1 cellular context compared by ENCODE assay signal in genomic region chr22:42939941-42940653, GRCh38.
TF ChIP-seq lines count a peak whose summit lies in the region.

No MANE protein-coding gene starts in this region.

TF ChIP-seq in HEK293, 187 proteins besides CTCF, POLR2A, EP300 and RAD21 (continued from another document and continues in another):
- TF ChIP-seq, protein P1, sequence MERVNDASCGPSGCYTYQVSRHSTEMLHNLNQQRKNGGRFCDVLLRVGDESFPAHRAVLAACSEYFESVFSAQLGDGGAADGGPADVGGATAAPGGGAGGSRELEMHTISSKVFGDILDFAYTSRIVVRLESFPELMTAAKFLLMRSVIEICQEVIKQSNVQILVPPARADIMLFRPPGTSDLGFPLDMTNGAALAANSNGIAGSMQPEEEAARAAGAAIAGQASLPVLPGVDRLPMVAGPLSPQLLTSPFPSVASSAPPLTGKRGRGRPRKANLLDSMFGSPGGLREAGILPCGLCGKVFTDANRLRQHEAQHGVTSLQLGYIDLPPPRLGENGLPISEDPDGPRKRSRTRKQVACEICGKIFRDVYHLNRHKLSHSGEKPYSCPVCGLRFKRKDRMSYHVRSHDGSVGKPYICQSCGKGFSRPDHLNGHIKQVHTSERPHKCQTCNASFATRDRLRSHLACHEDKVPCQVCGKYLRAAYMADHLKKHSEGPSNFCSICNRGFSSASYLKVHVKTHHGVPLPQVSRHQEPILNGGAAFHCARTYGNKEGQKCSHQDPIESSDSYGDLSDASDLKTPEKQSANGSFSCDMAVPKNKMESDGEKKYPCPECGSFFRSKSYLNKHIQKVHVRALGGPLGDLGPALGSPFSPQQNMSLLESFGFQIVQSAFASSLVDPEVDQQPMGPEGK (tag by site-specific recombination; IDR thresholded peaks at IDR 0.05), result peak; percentile 62
- TF ChIP-seq ZBTB1 (tag by site-specific recombination; IDR thresholded peaks at IDR 0.05) (0 out of 2 replicates have a peak, but pooled peaks have one; percentile 47), GFI1B (tag by site-specific recombination; IDR thresholded peaks at IDR 0.05) (peak; percentile 32; the same call in 1 of the 2 replicates), ZNF248 (tag by site-specific recombination; IDR thresholded peaks at IDR 0.05) (no peak), ZNF24 (tag by site-specific recombination; IDR thresholded peaks at IDR 0.05) (peak; percentile 88), ZBTB17 (tag by site-specific recombination; IDR thresholded peaks at IDR 0.05) (peak; percentile 76), ZFP3 (tag by site-specific recombination; IDR thresholded peaks at IDR 0.05; ENCODE audit: low read depth) (no peak), ZNF664 (tag by site-specific recombination; IDR thresholded peaks at IDR 0.05) (0 out of 2 replicates have a peak, but pooled peaks have one; percentile 7), GLI2 (tag by site-specific recombination; IDR thresholded peaks at IDR 0.05; ENCODE audit: borderline replicate concordance, low read depth) (peak; percentile 54; the same call in 1 of the 2 replicates), ZNF398 (tag by site-specific recombination; IDR thresholded peaks at IDR 0.05) (0 out of 2 replicates have a peak, but pooled peaks have one; percentile 40), ZNF184 (tag by site-specific recombination; IDR thresholded peaks at IDR 0.05) (peak; percentile 58; the same call in 1 of the 2 replicates), ZSCAN23 (tag by site-specific recombination; IDR thresholded peaks at IDR 0.05) (peak; percentile 23; the same call in 1 of the 2 replicates), BCL11A (tag by site-specific recombination; IDR thresholded peaks at IDR 0.05; ENCODE audit: low read depth) (peak; percentile 43; the same call in 1 of the 2 replicates), SP7 (tag by site-specific recombination; IDR thresholded peaks at IDR 0.05) (peak; percentile 98), ZNF610 (tag by site-specific recombination; IDR thresholded peaks at IDR 0.05; ENCODE audit: borderline replicate concordance) (no peak), ZNF571 (tag by site-specific recombination; IDR thresholded peaks at IDR 0.05) (no peak), ZNF692 (tag by site-specific recombination; IDR thresholded peaks at IDR 0.05) (peak; percentile 50), PRDM1 (tag by site-specific recombination; IDR thresholded peaks at IDR 0.05) (peak; percentile 71), ZBTB11 (tag by site-specific recombination; conservative IDR thresholded peaks at IDR 0.05; ENCODE audit: low read depth) (no peak), ZNF10 (tag by site-specific recombination; IDR thresholded peaks at IDR 0.05) (no peak), ZEB2 (tag by site-specific recombination; IDR thresholded peaks at IDR 0.05) (peak; percentile 89), ZNF747 (tag by site-specific recombination; IDR thresholded peaks at IDR 0.05) (no peak), ZBTB20 (tag by site-specific recombination; IDR thresholded peaks at IDR 0.05) (no peak), INSM2 (tag by site-specific recombination; IDR thresholded peaks at IDR 0.05) (peak; percentile 46; the same call in 1 of the 2 replicates), KLF1 (tag by site-specific recombination; IDR thresholded peaks at IDR 0.05) (0 out of 2 replicates have a peak, but pooled peaks have one; percentile 21), OSR2 (tag by site-specific recombination; IDR thresholded peaks at IDR 0.05) (peak; percentile 95), ZFP69B (tag by site-specific recombination; IDR thresholded peaks at IDR 0.05) (peak; percentile 58; the same call in 1 of the 2 replicates), KLF8 (tag by site-specific recombination; IDR thresholded peaks at IDR 0.05) (peak; percentile 70), ZNF629 (tag by site-specific recombination; IDR thresholded peaks at IDR 0.05) (peak; percentile 89), ZNF600 (tag by site-specific recombination; IDR thresholded peaks at IDR 0.05) (peak; percentile 95), ZNF768 (tag by site-specific recombination; IDR thresholded peaks at IDR 0.05) (peak; percentile 42; the same call in 1 of the 2 replicates), TRIM28 (IDR thresholded peaks at IDR 0.05; ENCODE audit: borderline replicate concordance, low read length) (peak; percentile 64; the same call in 1 of the 2 replicates)
- TF ChIP-seq, protein P2, sequence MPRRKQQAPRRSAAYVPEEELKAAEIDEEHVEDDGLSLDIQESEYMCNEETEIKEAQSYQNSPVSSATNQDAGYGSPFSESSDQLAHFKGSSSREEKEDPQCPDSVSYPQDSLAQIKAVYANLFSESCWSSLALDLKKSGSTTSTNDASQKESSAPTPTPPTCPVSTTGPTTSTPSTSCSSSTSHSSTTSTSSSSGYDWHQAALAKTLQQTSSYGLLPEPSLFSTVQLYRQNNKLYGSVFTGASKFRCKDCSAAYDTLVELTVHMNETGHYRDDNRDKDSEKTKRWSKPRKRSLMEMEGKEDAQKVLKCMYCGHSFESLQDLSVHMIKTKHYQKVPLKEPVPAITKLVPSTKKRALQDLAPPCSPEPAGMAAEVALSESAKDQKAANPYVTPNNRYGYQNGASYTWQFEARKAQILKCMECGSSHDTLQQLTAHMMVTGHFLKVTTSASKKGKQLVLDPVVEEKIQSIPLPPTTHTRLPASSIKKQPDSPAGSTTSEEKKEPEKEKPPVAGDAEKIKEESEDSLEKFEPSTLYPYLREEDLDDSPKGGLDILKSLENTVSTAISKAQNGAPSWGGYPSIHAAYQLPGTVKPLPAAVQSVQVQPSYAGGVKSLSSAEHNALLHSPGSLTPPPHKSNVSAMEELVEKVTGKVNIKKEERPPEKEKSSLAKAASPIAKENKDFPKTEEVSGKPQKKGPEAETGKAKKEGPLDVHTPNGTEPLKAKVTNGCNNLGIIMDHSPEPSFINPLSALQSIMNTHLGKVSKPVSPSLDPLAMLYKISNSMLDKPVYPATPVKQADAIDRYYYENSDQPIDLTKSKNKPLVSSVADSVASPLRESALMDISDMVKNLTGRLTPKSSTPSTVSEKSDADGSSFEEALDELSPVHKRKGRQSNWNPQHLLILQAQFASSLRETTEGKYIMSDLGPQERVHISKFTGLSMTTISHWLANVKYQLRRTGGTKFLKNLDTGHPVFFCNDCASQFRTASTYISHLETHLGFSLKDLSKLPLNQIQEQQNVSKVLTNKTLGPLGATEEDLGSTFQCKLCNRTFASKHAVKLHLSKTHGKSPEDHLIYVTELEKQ (tag by site-specific recombination; IDR thresholded peaks at IDR 0.05; ENCODE audit: borderline replicate concordance), result peak; percentile 37; the same call in 1 of the 2 replicates
- TF ChIP-seq, protein P3, sequence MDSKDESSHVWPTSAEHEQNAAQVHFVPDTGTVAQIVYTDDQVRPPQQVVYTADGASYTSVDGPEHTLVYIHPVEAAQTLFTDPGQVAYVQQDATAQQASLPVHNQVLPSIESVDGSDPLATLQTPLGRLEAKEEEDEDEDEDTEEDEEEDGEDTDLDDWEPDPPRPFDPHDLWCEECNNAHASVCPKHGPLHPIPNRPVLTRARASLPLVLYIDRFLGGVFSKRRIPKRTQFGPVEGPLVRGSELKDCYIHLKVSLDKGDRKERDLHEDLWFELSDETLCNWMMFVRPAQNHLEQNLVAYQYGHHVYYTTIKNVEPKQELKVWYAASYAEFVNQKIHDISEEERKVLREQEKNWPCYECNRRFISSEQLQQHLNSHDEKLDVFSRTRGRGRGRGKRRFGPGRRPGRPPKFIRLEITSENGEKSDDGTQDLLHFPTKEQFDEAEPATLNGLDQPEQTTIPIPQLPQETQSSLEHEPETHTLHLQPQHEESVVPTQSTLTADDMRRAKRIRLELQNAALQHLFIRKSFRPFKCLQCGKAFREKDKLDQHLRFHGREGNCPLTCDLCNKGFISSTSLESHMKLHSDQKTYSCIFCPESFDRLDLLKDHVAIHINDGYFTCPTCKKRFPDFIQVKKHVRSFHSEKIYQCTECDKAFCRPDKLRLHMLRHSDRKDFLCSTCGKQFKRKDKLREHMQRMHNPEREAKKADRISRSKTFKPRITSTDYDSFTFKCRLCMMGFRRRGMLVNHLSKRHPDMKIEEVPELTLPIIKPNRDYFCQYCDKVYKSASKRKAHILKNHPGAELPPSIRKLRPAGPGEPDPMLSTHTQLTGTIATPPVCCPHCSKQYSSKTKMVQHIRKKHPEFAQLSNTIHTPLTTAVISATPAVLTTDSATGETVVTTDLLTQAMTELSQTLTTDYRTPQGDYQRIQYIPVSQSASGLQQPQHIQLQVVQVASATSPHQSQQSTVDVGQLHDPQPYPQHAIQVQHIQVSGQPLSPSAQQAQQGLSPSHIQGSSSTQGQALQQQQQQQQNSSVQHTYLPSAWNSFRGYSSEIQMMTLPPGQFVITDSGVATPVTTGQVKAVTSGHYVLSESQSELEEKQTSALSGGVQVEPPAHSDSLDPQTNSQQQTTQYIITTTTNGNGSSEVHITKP (tag by site-specific recombination; IDR thresholded peaks at IDR 0.05), result peak; percentile 64
- TF ChIP-seq, protein P4, sequence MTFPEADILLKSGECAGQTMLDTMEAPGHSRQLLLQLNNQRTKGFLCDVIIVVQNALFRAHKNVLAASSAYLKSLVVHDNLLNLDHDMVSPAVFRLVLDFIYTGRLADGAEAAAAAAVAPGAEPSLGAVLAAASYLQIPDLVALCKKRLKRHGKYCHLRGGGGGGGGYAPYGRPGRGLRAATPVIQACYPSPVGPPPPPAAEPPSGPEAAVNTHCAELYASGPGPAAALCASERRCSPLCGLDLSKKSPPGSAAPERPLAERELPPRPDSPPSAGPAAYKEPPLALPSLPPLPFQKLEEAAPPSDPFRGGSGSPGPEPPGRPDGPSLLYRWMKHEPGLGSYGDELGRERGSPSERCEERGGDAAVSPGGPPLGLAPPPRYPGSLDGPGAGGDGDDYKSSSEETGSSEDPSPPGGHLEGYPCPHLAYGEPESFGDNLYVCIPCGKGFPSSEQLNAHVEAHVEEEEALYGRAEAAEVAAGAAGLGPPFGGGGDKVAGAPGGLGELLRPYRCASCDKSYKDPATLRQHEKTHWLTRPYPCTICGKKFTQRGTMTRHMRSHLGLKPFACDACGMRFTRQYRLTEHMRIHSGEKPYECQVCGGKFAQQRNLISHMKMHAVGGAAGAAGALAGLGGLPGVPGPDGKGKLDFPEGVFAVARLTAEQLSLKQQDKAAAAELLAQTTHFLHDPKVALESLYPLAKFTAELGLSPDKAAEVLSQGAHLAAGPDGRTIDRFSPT (tag by site-specific recombination; IDR thresholded peaks at IDR 0.05), result peak; percentile 65; the same call in 1 of the 2 replicates
